In the genomic region with DNA sequence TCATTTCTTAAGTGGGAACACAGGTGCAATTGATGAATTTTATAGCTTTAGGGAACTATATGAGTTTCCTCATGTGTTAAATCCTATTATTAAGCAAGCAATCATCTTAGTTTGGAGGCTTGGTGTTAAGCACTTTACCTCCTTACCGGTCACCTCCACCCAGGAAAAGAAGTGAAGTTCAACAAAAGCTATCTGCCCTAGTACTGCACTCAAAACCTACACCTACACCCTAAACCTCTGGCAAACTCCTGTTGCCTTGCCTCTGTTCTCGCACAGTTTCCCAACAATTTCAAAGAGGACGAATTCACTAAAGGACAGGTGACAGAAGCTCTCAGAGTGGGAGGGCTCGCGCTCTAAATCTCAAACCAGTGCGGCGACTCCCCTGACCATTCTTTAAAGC, we compare ENCODE assay signal across 11 cellular contexts.
A peak's percentile ranks its signal among the peaks of the same experiment; 100 is the strongest.
DNase-seq lines count a peak whose midpoint lies in the region; ATAC-seq and TF ChIP-seq lines count a peak whose summit lies in the region.
"Had no signal": no experiment of that assay in that cellular context is flagged by ENCODE, and none has a peak within 500 bp of the region (broad histone marks: within the 10 kb centered on the region; RNA-seq: fewer than 3 reads in every experiment).

No MANE protein-coding gene starts in this region.

- TF ChIP-seq CTCF in ascending aorta (IDR thresholded peaks at IDR 0.05) (no peak), psoas muscle (IDR thresholded peaks at IDR 0.05) (no peak)

- H3K27me3 ChIP-seq in HUES6 (ENCODE audit: control insufficient read depth, insufficient read depth, low read length) (no peaks in the 10 kb centered on the region), ascending aorta (no peaks in the 10 kb centered on the region), psoas muscle (ENCODE audit: insufficient read depth in 3 of 3, low read length in 2 of 3) (no peaks in the 10 kb centered on the region), HAP-1 (ENCODE audit: low read depth) (no peaks in the 10 kb centered on the region)

- in situ Hi-C loops in HAP-1 (cut with MboI; ENCODE audit: low sequenced_read_pairs): no loop called here

- H3K36me3 ChIP-seq in HUES6 (ENCODE audit: control insufficient read depth, insufficient read depth, low read length): no peaks in the 10 kb centered on the region
- H3K36me3 ChIP-seq in ascending aorta: no peaks in the 10 kb centered on the region
- H3K36me3 ChIP-seq in psoas muscle (ENCODE audit: insufficient read depth in 1 of 2, low read depth in 1 of 2): no peaks in the 10 kb centered on the region
- no peaks in the 10 kb centered on the region for H3K36me3 ChIP-seq in HAP-1 (replicated peaks)

- ATAC-seq in psoas muscle (no peak), GM18505 (IDR thresholded peaks at IDR 0.05; ENCODE audit: unreplicated experiment) (no peak), HG03095 (IDR thresholded peaks at IDR 0.05; ENCODE audit: unreplicated experiment) (no peak)
- ATAC-seq in activated CD4-positive, CD25-positive, alpha-beta regulatory T cell treated with anti-CD3 and anti-CD28 coated beads, Interleukin-2, amount 50 U/mL, for 24 hours: no peak

- peak overlapping the region; percentile 71 for H3K4me3 ChIP-seq in HUES6 (ENCODE audit: low read depth, low read length)
- peak overlapping the region; percentile 9 to 26 for H3K4me3 ChIP-seq in ascending aorta
- H3K4me3 ChIP-seq in iPS-18c (ENCODE audit: insufficient read depth, low read depth, low read length): peak overlapping the region; percentile 65
- H3K4me3 ChIP-seq in psoas muscle: peak overlapping the region; percentile 26
- no peak overlapping the region for H3K4me3 ChIP-seq in HAP-1

- 35 to 52% (median 42%) methylated on average over 6 to 7 of the region's 7 CpGs for WGBS in psoas muscle, 3 donors

- intact Hi-C loops in ascending aorta (cut with DNase I) (no loop called here), psoas muscle (cut with DNase I) (no loop called here)

- TF ChIP-seq POLR2A in GM18505 (IDR thresholded peaks at IDR 0.05; ENCODE audit: borderline replicate concordance, extremely low read depth, insufficient read depth, insufficient read length): no peak

- DNase-seq in ascending aorta (ENCODE audit: low spot score in 2 of 2): no peak
- no peak for DNase-seq in psoas muscle
- no peak for DNase-seq in HAP-1 (ENCODE audit: low spot score in 2 of 2)
- DNase-seq: Caco-2, Kasumi-1, NCI-H2227 treated with DMSO at 0.1 percent for 48 hours had no signal

- H3K9ac ChIP-seq in HUES6 (ENCODE audit: low read length): peak overlapping the region; percentile 24

- H3K27ac ChIP-seq in HUES6 (ENCODE audit: low read depth, low read length) (no peak overlapping the region), ascending aorta (no peak overlapping the region), psoas muscle (no peak overlapping the region)

- H3K9me3 ChIP-seq in HUES6 (ENCODE audit: control insufficient read depth, insufficient read depth, low read depth, low read length) (no peaks in the 10 kb centered on the region), ascending aorta (no peaks in the 10 kb centered on the region), iPS-18c (ENCODE audit: control insufficient read depth, insufficient read depth, low read length) (no peaks in the 10 kb centered on the region), psoas muscle (no peaks in the 10 kb centered on the region), HAP-1 (no peaks in the 10 kb centered on the region)
- H3K9me3 ChIP-seq: Caco-2 had no signal

- no peaks in the 10 kb centered on the region for H3K4me1 ChIP-seq in HUES6 (ENCODE audit: control insufficient read depth, insufficient read depth, low read length)
- H3K4me1 ChIP-seq in ascending aorta: no peaks in the 10 kb centered on the region
- H3K4me1 ChIP-seq in psoas muscle: no peaks in the 10 kb centered on the region
- no peaks in the 10 kb centered on the region for H3K4me1 ChIP-seq in HAP-1
- H3K4me1 ChIP-seq: Caco-2 had no signal
